Comparison of ENCODE assay signal across 2 cellular contexts in genomic region chr16:22614271-22614947, GRCh38.
TF ChIP-seq lines count a peak whose summit lies in the region.

No MANE protein-coding gene starts in this region.

TF ChIP-seq in HepG2, 621 proteins besides CTCF, POLR2A, EP300 and RAD21 (continued from another document):
- TF ChIP-seq, protein P1, sequence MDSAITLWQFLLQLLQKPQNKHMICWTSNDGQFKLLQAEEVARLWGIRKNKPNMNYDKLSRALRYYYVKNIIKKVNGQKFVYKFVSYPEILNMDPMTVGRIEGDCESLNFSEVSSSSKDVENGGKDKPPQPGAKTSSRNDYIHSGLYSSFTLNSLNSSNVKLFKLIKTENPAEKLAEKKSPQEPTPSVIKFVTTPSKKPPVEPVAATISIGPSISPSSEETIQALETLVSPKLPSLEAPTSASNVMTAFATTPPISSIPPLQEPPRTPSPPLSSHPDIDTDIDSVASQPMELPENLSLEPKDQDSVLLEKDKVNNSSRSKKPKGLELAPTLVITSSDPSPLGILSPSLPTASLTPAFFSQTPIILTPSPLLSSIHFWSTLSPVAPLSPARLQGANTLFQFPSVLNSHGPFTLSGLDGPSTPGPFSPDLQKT (CRISPR knock-in tag; IDR thresholded peaks at IDR 0.05; ENCODE audit: borderline replicate concordance), result no peak
- TF ChIP-seq HNF1A (IDR thresholded peaks at IDR 0.05; ENCODE audit: low read depth) (0 out of 2 replicates have a peak, but pooled peaks have one; percentile 28), HNF1A (CRISPR knock-in tag; IDR thresholded peaks at IDR 0.05; ENCODE audit: borderline replicate concordance) (no peak), ETV5 (CRISPR knock-in tag; IDR thresholded peaks at IDR 0.05; ENCODE audit: borderline replicate concordance) (peak; percentile 49; the same call in 1 of the 2 replicates), TEAD3 (CRISPR knock-in tag; optimal IDR thresholded peaks at IDR 0.05; ENCODE audit: borderline replicate concordance) (peak; percentile 66), HMG20B (CRISPR knock-in tag; conservative IDR thresholded peaks at IDR 0.05) (0 out of 2 replicates have a peak, but pooled peaks have one; percentile 16), MYC (CRISPR knock-in tag; IDR thresholded peaks at IDR 0.05; ENCODE audit: borderline replicate concordance) (no peak), GABPB1 (CRISPR knock-in tag; IDR thresholded peaks at IDR 0.05) (peak; percentile 23; the same call in 1 of the 2 replicates)
- TF ChIP-seq, protein P2, sequence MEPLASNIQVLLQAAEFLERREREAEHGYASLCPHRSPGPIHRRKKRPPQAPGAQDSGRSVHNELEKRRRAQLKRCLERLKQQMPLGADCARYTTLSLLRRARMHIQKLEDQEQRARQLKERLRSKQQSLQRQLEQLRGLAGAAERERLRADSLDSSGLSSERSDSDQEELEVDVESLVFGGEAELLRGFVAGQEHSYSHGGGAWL (CRISPR knock-in tag; IDR thresholded peaks at IDR 0.05), result no peak

TF ChIP-seq in GM12878, 131 proteins besides CTCF, POLR2A, EP300 and RAD21 (continued from another document):
- TF ChIP-seq, protein P3, sequence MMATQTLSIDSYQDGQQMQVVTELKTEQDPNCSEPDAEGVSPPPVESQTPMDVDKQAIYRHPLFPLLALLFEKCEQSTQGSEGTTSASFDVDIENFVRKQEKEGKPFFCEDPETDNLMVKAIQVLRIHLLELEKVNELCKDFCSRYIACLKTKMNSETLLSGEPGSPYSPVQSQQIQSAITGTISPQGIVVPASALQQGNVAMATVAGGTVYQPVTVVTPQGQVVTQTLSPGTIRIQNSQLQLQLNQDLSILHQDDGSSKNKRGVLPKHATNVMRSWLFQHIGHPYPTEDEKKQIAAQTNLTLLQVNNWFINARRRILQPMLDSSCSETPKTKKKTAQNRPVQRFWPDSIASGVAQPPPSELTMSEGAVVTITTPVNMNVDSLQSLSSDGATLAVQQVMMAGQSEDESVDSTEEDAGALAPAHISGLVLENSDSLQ (IDR thresholded peaks at IDR 0.05), result no peak
- TF ChIP-seq SPI1 (IDR thresholded peaks at IDR 0.05; ENCODE audit: borderline replicate concordance, insufficient read depth, low read depth, low read length), result no peak
- no peak for TF ChIP-seq SMAD5 (IDR thresholded peaks at IDR 0.05; ENCODE audit: low read depth)
- TF ChIP-seq ZNF592 (IDR thresholded peaks at IDR 0.05), result no peak
- TF ChIP-seq ETV6 (conservative IDR thresholded peaks at IDR 0.05 in 1 of 2, IDR thresholded peaks at IDR 0.05 in 1 of 2; ENCODE audit: borderline replicate concordance in 1 of 2, low read depth in 1 of 2), result no peak
- no peak for TF ChIP-seq FOXK2 (IDR thresholded peaks at IDR 0.05)
- no peak for TF ChIP-seq MLLT1 (IDR thresholded peaks at IDR 0.05)
- no peak for TF ChIP-seq RCOR1 (conservative IDR thresholded peaks at IDR 0.05; ENCODE audit: low read depth, low read length)
- no peak for TF ChIP-seq CBFB (IDR thresholded peaks at IDR 0.05; ENCODE audit: low read depth)
- TF ChIP-seq EED (IDR thresholded peaks at IDR 0.05; ENCODE audit: low read depth), result no peak
- TF ChIP-seq E2F4 (IDR thresholded peaks at IDR 0.05; ENCODE audit: low read depth, low read length), result no peak
- no peak for TF ChIP-seq ATF2 (IDR thresholded peaks at IDR 0.05; ENCODE audit: low read length)
- TF ChIP-seq ATF3 (IDR thresholded peaks at IDR 0.05; ENCODE audit: borderline replicate concordance, extremely low read depth, low read depth, low read length), result no peak
- no peak for TF ChIP-seq TARDBP (IDR thresholded peaks at IDR 0.05; ENCODE audit: borderline replicate concordance)
- TF ChIP-seq IRF4 (IDR thresholded peaks at IDR 0.05; ENCODE audit: low read depth, low read length), result no peak
